Comparison of ENCODE assay signal across 8 cellular contexts in the genomic region with DNA sequence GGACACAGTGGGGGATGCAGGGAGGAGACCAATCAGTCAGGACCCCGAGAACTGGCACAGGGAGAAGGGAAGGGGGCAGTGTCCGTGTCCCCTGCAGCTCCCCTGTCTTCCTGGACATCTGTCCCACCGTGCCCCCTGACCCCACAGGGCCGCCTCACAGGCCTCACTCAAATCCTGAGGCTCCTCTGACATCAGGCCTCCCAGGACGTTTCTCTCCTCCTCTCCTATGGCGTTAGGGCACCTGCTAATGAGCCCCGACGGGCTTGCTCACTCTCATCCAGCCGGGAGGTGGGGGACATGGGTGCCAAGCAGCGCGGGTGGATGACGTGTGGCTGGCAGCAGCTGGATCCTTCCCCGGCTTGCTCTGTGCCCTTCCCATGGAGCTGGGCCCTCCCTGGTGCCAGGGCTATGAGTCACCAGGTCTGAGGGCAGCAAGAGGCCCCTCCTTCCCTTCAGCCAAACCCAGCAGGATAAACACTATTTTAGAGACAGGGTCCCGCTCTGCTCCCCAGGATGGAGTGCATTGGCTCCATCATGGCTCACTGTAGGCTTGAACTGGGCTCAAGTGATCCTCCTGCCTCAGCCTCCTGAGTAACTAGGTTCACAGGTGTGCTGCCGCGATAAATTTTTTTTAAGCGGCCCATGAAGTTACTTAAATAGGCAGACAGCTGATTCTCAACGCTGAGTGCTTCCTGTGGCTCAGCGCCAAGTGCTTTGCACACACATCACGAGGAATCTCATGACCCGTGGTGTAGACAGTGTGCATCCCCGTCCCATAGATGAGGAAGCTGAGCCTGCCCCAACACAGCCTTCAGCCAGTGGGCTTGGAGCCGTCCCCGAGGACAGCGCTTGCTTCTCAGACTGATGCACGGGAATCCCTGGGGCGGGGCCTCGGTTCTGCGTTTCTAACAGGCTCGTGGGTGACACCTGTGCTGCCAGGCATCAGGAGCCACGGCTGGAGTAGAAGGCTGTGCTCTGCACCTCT.
DNase-seq lines count a peak whose midpoint lies in the region; ATAC-seq, FAIRE-seq and TF ChIP-seq lines count a peak whose summit lies in the region.

No MANE protein-coding gene starts in this region.

- H3K9me3 Mint-ChIP-seq in activated T-cell treated with anti-CD3 and anti-CD28 coated beads, Interleukin-2, amount 50 U/mL, for 4 hours = no peaks in the 10 kb centered on the region
- no peaks in the 10 kb centered on the region for H3K9me3 Mint-ChIP-seq in activated T-cell treated with anti-CD3 and anti-CD28 coated beads, Interleukin-2, amount 50 U/mL, for 72 hours

- H3K4me3 Mint-ChIP-seq in activated T-cell treated with anti-CD3 and anti-CD28 coated beads, Interleukin-2, amount 50 U/mL, for 4 hours = peak overlapping the region; percentile 43
- H3K4me3 Mint-ChIP-seq in activated T-cell treated with anti-CD3 and anti-CD28 coated beads, Interleukin-2, amount 50 U/mL, for 72 hours = no peak overlapping the region

- no peaks in the 10 kb centered on the region for H3K4me1 Mint-ChIP-seq in activated T-cell treated with anti-CD3 and anti-CD28 coated beads, Interleukin-2, amount 50 U/mL, for 4 hours (ENCODE audit: low read depth)
- H3K4me1 Mint-ChIP-seq in activated T-cell treated with anti-CD3 and anti-CD28 coated beads, Interleukin-2, amount 50 U/mL, for 72 hours (ENCODE audit: low read depth) = no peaks in the 10 kb centered on the region

- peak overlapping the region; percentile 90 for H3K27ac ChIP-seq in angular gyrus (ENCODE audit: low read depth, low read length)

- POLR2A ChIA-PET in HEK293T (lab: Yijun Ruan, JAX) = no interaction called here

- CTCF ChIA-PET in HEK293T (lab: Yijun Ruan, JAX) = no interaction called here

- no peak for ATAC-seq in activated T-cell treated with anti-CD3 and anti-CD28 coated beads, Interleukin-2, amount 50 U/mL, for 4 hours
- no peak for ATAC-seq in activated T-cell treated with anti-CD3 and anti-CD28 coated beads, Interleukin-2, amount 50 U/mL, for 72 hours (replicated peaks in 1 of 2)
- ATAC-seq in left lobe of liver = peak; percentile 57
- no peak for ATAC-seq in GM18498 (IDR thresholded peaks at IDR 0.05; ENCODE audit: unreplicated experiment)

- no peaks in the 10 kb centered on the region for H3K27me3 Mint-ChIP-seq in activated T-cell treated with anti-CD3 and anti-CD28 coated beads, Interleukin-2, amount 50 U/mL, for 4 hours (ENCODE audit: low read depth)
- no peaks in the 10 kb centered on the region for H3K27me3 Mint-ChIP-seq in activated T-cell treated with anti-CD3 and anti-CD28 coated beads, Interleukin-2, amount 50 U/mL, for 72 hours (ENCODE audit: low read depth)

- no peak for DNase-seq in activated T-cell treated with anti-CD3 and anti-CD28 coated beads, Interleukin-2, amount 50 U/mL, for 4 hours
- no peak for DNase-seq in activated T-cell treated with anti-CD3 and anti-CD28 coated beads, Interleukin-2, amount 50 U/mL, for 72 hours
- DNase-seq in left lobe of liver (ENCODE audit: low spot score) (peak; percentile 55), urothelium cell line (ENCODE audit: low spot score) (peak; percentile 96), HEK293T (ENCODE audit: extremely low spot score) (no peak), NCI-H1694 treated with DMSO at 0.1 percent for 48 hours (lab: John Stamatoyannopoulos, UW) (no peak)

- no peak overlapping the region for H3K27ac Mint-ChIP-seq in activated T-cell treated with anti-CD3 and anti-CD28 coated beads, Interleukin-2, amount 50 U/mL, for 72 hours

- no peaks in the 10 kb centered on the region for H3K36me3 Mint-ChIP-seq in activated T-cell treated with anti-CD3 and anti-CD28 coated beads, Interleukin-2, amount 50 U/mL, for 4 hours (ENCODE audit: insufficient read depth)
- H3K36me3 Mint-ChIP-seq in activated T-cell treated with anti-CD3 and anti-CD28 coated beads, Interleukin-2, amount 50 U/mL, for 72 hours (ENCODE audit: insufficient read depth in 2 of 2) = no peaks in the 10 kb centered on the region

- FAIRE-seq in urothelium cell line (lab: Jason Lieb, UNC) = peak; percentile 79

TF ChIP-seq in HEK293T, 16 proteins besides CTCF, POLR2A, EP300 and RAD21:
- no peak for TF ChIP-seq FOXA1 (IDR thresholded peaks at IDR 0.05)
- TF ChIP-seq LEF1 (IDR thresholded peaks at IDR 0.05; ENCODE audit: borderline replicate concordance) = no peak
- no peak for TF ChIP-seq ELF4 (IDR thresholded peaks at IDR 0.05)
- no peak for TF ChIP-seq FOXK2 (IDR thresholded peaks at IDR 0.05)
- TF ChIP-seq TARDBP (IDR thresholded peaks at IDR 0.05) = no peak
- no peak for TF ChIP-seq FOXM1 (IDR thresholded peaks at IDR 0.05; ENCODE audit: borderline replicate concordance)
- TF ChIP-seq SP1 (IDR thresholded peaks at IDR 0.05) = no peak
- no peak for TF ChIP-seq L3MBTL2 (conservative IDR thresholded peaks at IDR 0.05)
- no peak for TF ChIP-seq CTBP1 (IDR thresholded peaks at IDR 0.05; ENCODE audit: borderline replicate concordance)
- TF ChIP-seq HDGF (IDR thresholded peaks at IDR 0.05; ENCODE audit: borderline replicate concordance) = no peak
- TF ChIP-seq BHLHE40 (IDR thresholded peaks at IDR 0.05; ENCODE audit: borderline replicate concordance) = no peak
TF ChIP-seq in HEK293T: peak in this region for 0.

Comparison
In these comparisons a context has a peak if more than half of its experiments do, and no peak if none do; other contexts are left out.
1. DNase-seq: peak in left lobe of liver (single experiment) and urothelium cell line (single experiment); none in activated T-cell treated with anti-CD3 and anti-CD28 coated beads, Interleukin-2, amount 50 U/mL, for 4 hours (single experiment), activated T-cell treated with anti-CD3 and anti-CD28 coated beads, Interleukin-2, amount 50 U/mL, for 72 hours (0 of 2), HEK293T (single experiment) and NCI-H1694 treated with DMSO at 0.1 percent for 48 hours (single experiment).